ENCODE assay signal across 25 cellular contexts in the genomic region with DNA sequence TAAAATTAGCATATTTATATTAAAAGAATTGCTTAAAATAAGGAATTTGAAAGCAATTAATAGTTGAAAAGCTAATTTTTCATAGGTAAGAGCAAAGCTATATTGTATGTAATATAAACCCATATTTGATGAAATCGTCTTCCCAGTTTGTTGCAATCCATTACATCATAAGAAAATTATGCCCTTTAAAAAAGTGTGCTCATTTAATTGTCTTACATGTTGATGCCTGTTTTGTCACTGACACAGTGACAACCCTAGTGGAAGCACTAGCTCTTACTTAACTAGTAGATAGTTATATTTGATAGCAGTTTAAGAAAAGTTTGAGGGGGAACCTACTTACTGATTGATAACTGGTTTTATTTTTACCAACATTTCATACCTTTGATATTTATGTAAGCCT. TPM values are rescaled to one million over a fixed set of nuclear protein-coding genes. Genes with fewer than 3 reads are reported as not detected.
"Had no signal": no experiment of that assay in that cellular context is flagged by ENCODE, and none has a peak within 500 bp of the region (broad histone marks: within the 10 kb centered on the region; RNA-seq: fewer than 3 reads in every experiment).

No MANE protein-coding gene starts in this region.

- DNase-seq: IMR-90, Kasumi-1, MV-4-11, NCI-H1048, NCI-H1105, NCI-H1417, NCI-H1436 treated with DMSO at 0.1 percent for 48 hours, NCI-H1694, NCI-H187 treated with DMSO at 0.1 percent for 48 hours, NCI-H2029 treated with DMSO at 0.1 percent for 48 hours, NCI-H2171 treated with DMSO at 0.1 percent for 48 hours, NCI-H345, NCI-H510A, NCI-H524 treated with DMSO at 0.1 percent for 48 hours, NCI-H69, NCI-H774, PC-3, SHP77, SK-N-SH, SW 1271, T-helper 1 cell had no signal

- H3K9me3 ChIP-seq: SK-N-SH had no signal

RNA-seq across cellular contexts. Expression of a gene that starts 30.0 kb away (rescaled TPM):
- total RNA-seq: HepG2, HT1080, IMR-90, M059J, PC-3, SK-MEL-5 had no signal

RNA-seq across cellular contexts. Expression of a gene that starts 37.3 kb away (rescaled TPM):
- total RNA-seq: M059J had no signal
